In genomic region chr18:30175621-30176225, GRCh38 we compare ENCODE assay signal across 1 cellular context.
TF ChIP-seq lines count a peak whose summit lies in the region.

No MANE protein-coding gene starts in this region.

TF ChIP-seq in K562, 482 proteins besides CTCF, POLR2A, EP300 and RAD21 (continued from another document):
- TF ChIP-seq ZNF511 (CRISPR knock-in tag; IDR thresholded peaks at IDR 0.05) = no peak
- peak; percentile 41; the same call in 1 of the 2 replicates for TF ChIP-seq SPI1 (IDR thresholded peaks at IDR 0.05; ENCODE audit: borderline replicate concordance, low read depth, low read length)
- no peak for TF ChIP-seq CREB5 (CRISPR knock-in tag; IDR thresholded peaks at IDR 0.05)
- peak; percentile 26; the same call in 1 of the 2 replicates for TF ChIP-seq PHF8 (IDR thresholded peaks at IDR 0.05; ENCODE audit: borderline replicate concordance, low read length)
- TF ChIP-seq MTF1 (CRISPR knock-in tag; IDR thresholded peaks at IDR 0.05; ENCODE audit: borderline replicate concordance) = no peak
- TF ChIP-seq ATF6 (CRISPR knock-in tag; IDR thresholded peaks at IDR 0.05) = no peak
